ENCODE assay signal across 8 cellular contexts in the genomic region with DNA sequence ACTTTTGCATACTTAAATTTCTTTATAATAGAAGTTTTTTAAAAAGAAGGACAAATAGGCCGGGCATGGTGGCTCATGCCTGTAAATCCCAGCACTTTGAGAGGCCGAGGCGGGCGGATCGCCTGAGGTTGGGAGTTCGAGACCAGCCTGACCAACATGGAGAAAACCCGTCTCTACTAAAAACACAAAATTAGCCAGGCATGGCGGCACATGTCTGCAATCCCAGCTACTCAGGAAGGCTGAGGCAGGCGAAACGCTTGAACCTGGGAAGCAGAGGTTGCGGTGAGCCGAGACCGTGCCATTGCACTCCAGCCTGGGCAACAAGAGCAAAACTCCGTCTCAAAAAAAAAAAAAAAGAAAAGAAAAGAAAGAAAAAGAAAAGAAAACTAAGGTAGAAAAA. TPM values are rescaled to one million over a fixed set of nuclear protein-coding genes. Genes with fewer than 3 reads are reported as not detected.
DNase-seq lines count a peak whose midpoint lies in the region; ATAC-seq and TF ChIP-seq lines count a peak whose summit lies in the region.
"Not testable (repeated sequence)": the region's sequence is repeated elsewhere in the genome, so short reads cannot be mapped to it uniquely, and the experiment has no call there.

No MANE protein-coding gene starts in this region.

- not testable (repeated sequence) for H3K27me3 Mint-ChIP-seq in activated CD8-positive, alpha-beta memory T cell treated with anti-CD3 and anti-CD28 coated beads, Interleukin-2, amount 10 ng/mL, durations not matched to agents 7 days and 5 days

- not testable (repeated sequence) for DNase-seq in AG10803 (ENCODE audit: low read depth); HCT116 (ENCODE audit: low read depth, low spot score); RWPE1 (ENCODE audit: low spot score); activated CD8-positive, alpha-beta memory T cell treated with anti-CD3 and anti-CD28 coated beads, Interleukin-2, amount 10 ng/mL, durations not matched to agents 7 days and 5 days; brain microvascular endothelial cell; foreskin keratinocyte; osteoblast (ENCODE audit: insufficient read length, low spot score, missing footprints); suprapubic skin (ENCODE audit: low spot score in 2 of 2)

- BruUV-seq in HCT116 (replicated peaks; lab: Mats Ljungman, UMichigan) = not testable (repeated sequence)

- not testable (repeated sequence) for H3K9ac ChIP-seq in HCT116 (ENCODE audit: low read length)

- CTCF ChIA-PET in HCT116 (lab: Charles Lee) = not testable (repeated sequence)
- CTCF ChIA-PET in RWPE1 (lab: Yijun Ruan, JAX) = interaction anchor here (0.6 kb wide), 1 partner anchor 328 kb away, joined by 3 read pairs; no protein-coding TSS in a partner anchor
- CTCF ChIA-PET in activated CD8-positive, alpha-beta memory T cell treated with anti-CD3 and anti-CD28 coated beads, Interleukin-2, amount 10 ng/mL, durations not matched to agents 7 days and 5 days (lab: Charles Lee) = interaction anchor here (1.1 to 1.4 kb wide), 2 partner anchors 56 to 57 kb away, joined by 4 to 5 read pairs; no protein-coding TSS in a partner anchor

- not testable (repeated sequence) for TF ChIP-seq RAD21 in HCT116 (IDR thresholded peaks at IDR 0.05; ENCODE audit: low read depth)

- H3K9me2 ChIP-seq in HCT116 (ENCODE audit: insufficient read depth) = not testable (repeated sequence)

- not testable (repeated sequence) for H3K79me2 ChIP-seq in HCT116 (ENCODE audit: insufficient read depth, low read length)
- H3K79me2 ChIP-seq in osteoblast (ENCODE audit: insufficient read depth, low read length) = peaks cover 32% of the 10 kb centered on the region

- TF ChIP-seq CTCF in AG10803 (conservative IDR thresholded peaks at IDR 0.05; ENCODE audit: low read length); HCT116 (IDR thresholded peaks at IDR 0.05 in 2 of 3, conservative IDR thresholded peaks at IDR 0.05 in 1 of 3; ENCODE audit: borderline replicate concordance in 1 of 3, insufficient read depth in 1 of 3, low read depth in 2 of 3, low read length in 2 of 3); RWPE1 (conservative IDR thresholded peaks at IDR 0.05; ENCODE audit: low read depth); brain microvascular endothelial cell (IDR thresholded peaks at IDR 0.05; ENCODE audit: low read depth, low read length, missing control alignments); foreskin keratinocyte (conservative IDR thresholded peaks at IDR 0.05); osteoblast (IDR thresholded peaks at IDR 0.05; ENCODE audit: extremely low read depth, low read depth, low read length); suprapubic skin (IDR thresholded peaks at IDR 0.05): not testable (repeated sequence)

- ATAC-seq in HCT116; activated CD8-positive, alpha-beta memory T cell treated with anti-CD3 and anti-CD28 coated beads, Interleukin-2, amount 10 ng/mL, durations not matched to agents 7 days and 5 days; foreskin keratinocyte: not testable (repeated sequence)

- not testable (repeated sequence) for H3K36me3 ChIP-seq in HCT116 (ENCODE audit: control insufficient read depth in 1 of 2, insufficient read depth in 2 of 2, low read length in 2 of 2); brain microvascular endothelial cell (replicated peaks); osteoblast (ENCODE audit: insufficient read depth, low read length)
- H3K36me3 ChIP-seq in suprapubic skin = peaks cover 14% of the 10 kb centered on the region

- not testable (repeated sequence) for H4K20me1 ChIP-seq in HCT116 (ENCODE audit: insufficient read depth); osteoblast (ENCODE audit: insufficient read depth, low read length)

- H3K27ac ChIP-seq in HCT116 (ENCODE audit: low read depth, low read length) = not testable (repeated sequence)
- H3K27ac ChIP-seq in RWPE1 (peak overlapping the region; percentile 89), brain microvascular endothelial cell (peak overlapping the region; percentile 81), foreskin keratinocyte (peak overlapping the region; percentile 61), osteoblast (ENCODE audit: low read depth, low read length) (peak overlapping the region; percentile 100), suprapubic skin (peak overlapping the region; percentile 100)

- H3K9me3 ChIP-seq in HCT116 (ENCODE audit: control insufficient read depth in 1 of 2, insufficient read depth in 1 of 2, low read depth in 1 of 2, low read length in 2 of 2); osteoblast (ENCODE audit: low read depth, low read length); suprapubic skin: not testable (repeated sequence)

- in situ Hi-C loops in brain microvascular endothelial cell (cut with HindIII; ENCODE audit: low pct_ligation_motif_present, low sequenced_read_pairs) = not testable (repeated sequence)

- H3K9me3 Mint-ChIP-seq in activated CD8-positive, alpha-beta memory T cell treated with anti-CD3 and anti-CD28 coated beads, Interleukin-2, amount 10 ng/mL, durations not matched to agents 7 days and 5 days (ENCODE audit: low read depth) = not testable (repeated sequence)

- TF ChIP-seq POLR2A in HCT116 (IDR thresholded peaks at IDR 0.05; ENCODE audit: borderline replicate concordance, extremely low read depth, insufficient read depth, insufficient read length); suprapubic skin (IDR thresholded peaks at IDR 0.05): not testable (repeated sequence)

- peak overlapping the region; percentile 99 for H3K4me3 Mint-ChIP-seq in activated CD8-positive, alpha-beta memory T cell treated with anti-CD3 and anti-CD28 coated beads, Interleukin-2, amount 10 ng/mL, durations not matched to agents 7 days and 5 days

- H2AFZ ChIP-seq in HCT116 (ENCODE audit: low read depth, low read length, poor library complexity, severe bottlenecking); osteoblast (ENCODE audit: low read length): not testable (repeated sequence)

- H3K4me3 ChIP-seq in AG10803 (ENCODE audit: low read length) (peak overlapping the region; percentile 23; the same call in 1 of the 2 replicates), suprapubic skin (peak overlapping the region; percentile 28)
- H3K4me3 ChIP-seq in HCT116 (replicated peaks in 1 of 2; ENCODE audit: low read depth in 1 of 2, low read length in 2 of 2); brain microvascular endothelial cell (ENCODE audit: low read depth, low read length); osteoblast (ENCODE audit: insufficient read depth, low read length): not testable (repeated sequence)

- H3K27me3 ChIP-seq in HCT116 (ENCODE audit: insufficient read depth, low read length); brain microvascular endothelial cell (replicated peaks); foreskin keratinocyte; osteoblast (ENCODE audit: insufficient read depth, low read length); suprapubic skin: not testable (repeated sequence)

- intact Hi-C loops in HCT116 (cut with micrococcal nuclease) = not testable (repeated sequence)

- H3K36me3 Mint-ChIP-seq in activated CD8-positive, alpha-beta memory T cell treated with anti-CD3 and anti-CD28 coated beads, Interleukin-2, amount 10 ng/mL, durations not matched to agents 7 days and 5 days = peaks cover 44% of the 10 kb centered on the region

- H3K4me1 ChIP-seq in HCT116 (ENCODE audit: control insufficient read depth in 1 of 2, insufficient read depth in 2 of 2, low read length in 2 of 2) (peaks cover 14 to 29% of the 10 kb centered on the region in 2 experiments), foreskin keratinocyte (peaks cover 30% of the 10 kb centered on the region), osteoblast (ENCODE audit: insufficient read depth, low read length) (peaks cover 44% of the 10 kb centered on the region), suprapubic skin (peaks cover 55% of the 10 kb centered on the region)

- WGBS in suprapubic skin = 92% methylated on average over 14 of the region's 14 CpGs

- RAD21 ChIA-PET in HCT116 (lab: Charles Lee; ENCODE audit: low non-redundant PET in 1 of 2, low total read pairs in 2 of 2, uncharacterized antibody in 2 of 2, unreplicated experiment in 2 of 2) = not testable (repeated sequence)

- not testable (repeated sequence) for TF ChIP-seq EP300 in suprapubic skin (IDR thresholded peaks at IDR 0.05)

- peaks cover 63% of the 10 kb centered on the region for H3K4me1 Mint-ChIP-seq in activated CD8-positive, alpha-beta memory T cell treated with anti-CD3 and anti-CD28 coated beads, Interleukin-2, amount 10 ng/mL, durations not matched to agents 7 days and 5 days

- POLR2A ChIA-PET in HCT116 (lab: Charles Lee); RWPE1 (lab: Yijun Ruan, JAX; ENCODE audit: low non-redundant PET): not testable (repeated sequence)

- H3K4me2 ChIP-seq in HCT116 (ENCODE audit: low read length) = peak overlapping the region; percentile 52
- peak overlapping the region; percentile 81 for H3K4me2 ChIP-seq in osteoblast (ENCODE audit: insufficient read depth, low read length)

- H3K27ac Mint-ChIP-seq in activated CD8-positive, alpha-beta memory T cell treated with anti-CD3 and anti-CD28 coated beads, Interleukin-2, amount 10 ng/mL, durations not matched to agents 7 days and 5 days = peak overlapping the region; percentile 95

RNA-seq across cellular contexts. Expression of a gene that starts 2.8 kb away (rescaled TPM):
- 3.6 TPM for total RNA-seq in HCT116 (2021; ENCODE audit: unreplicated experiment)
- polyA plus RNA-seq in HCT116 (2012) = 1.2 and 1.4 TPM in 2 replicates
- 100 to 1,000 TPM; 141 to 225 TPM for total RNA-seq in activated CD8-positive, alpha-beta memory T cell treated with anti-CD3 and anti-CD28 coated beads, Interleukin-2, amount 10 ng/mL, durations not matched to agents 7 days and 5 days
- total RNA-seq in foreskin keratinocyte = 14.9 and 33.2 TPM in 2 replicates
- 12.6 and 27.4 TPM in 2 replicates for polyA plus RNA-seq in foreskin keratinocyte
- 8.5 and 14.5 TPM in 2 replicates for total RNA-seq in osteoblast
- 1 to 10 TPM; 2.9 to 5.5 (median 4.0) TPM for total RNA-seq in suprapubic skin

RNA-seq across cellular contexts. Expression of a gene that starts 6.0 kb away (rescaled TPM):
- total RNA-seq in HCT116 (2021; ENCODE audit: unreplicated experiment) (58.6 TPM), foreskin keratinocyte (55.5 and 59.0 TPM in 2 replicates), osteoblast (61.2 and 62.5 TPM in 2 replicates), suprapubic skin (10 to 100 TPM; 45.9 to 52.4 (median 47.5) TPM)
- 16.7 and 23.0 TPM in 2 replicates for polyA plus RNA-seq in HCT116 (2012)
- total RNA-seq in activated CD8-positive, alpha-beta memory T cell treated with anti-CD3 and anti-CD28 coated beads, Interleukin-2, amount 10 ng/mL, durations not matched to agents 7 days and 5 days = 10 to 100 TPM; 54.8 to 69.7 TPM
- polyA plus RNA-seq in foreskin keratinocyte = 14.5 and 18.1 TPM in 2 replicates

RNA-seq across cellular contexts. Expression of a gene that starts 49.6 kb away (rescaled TPM):
- 2.3 TPM for total RNA-seq in HCT116 (2021; ENCODE audit: unreplicated experiment)
- 0.24 and 0.47 TPM in 2 replicates for polyA plus RNA-seq in HCT116 (2012)
- total RNA-seq in activated CD8-positive, alpha-beta memory T cell treated with anti-CD3 and anti-CD28 coated beads, Interleukin-2, amount 10 ng/mL, durations not matched to agents 7 days and 5 days = 1 to 10 TPM; 3.4 to 3.5 TPM
- 1.6 and 1.7 TPM in 2 replicates for total RNA-seq in foreskin keratinocyte
- 0.16 and 0.21 TPM in 2 replicates for polyA plus RNA-seq in foreskin keratinocyte
- 1.4 and 1.8 TPM in 2 replicates for total RNA-seq in osteoblast
- 1 to 10 TPM; 2.8 to 3.6 (median 3.3) TPM for total RNA-seq in suprapubic skin
